Comparison of ENCODE assay signal across 13 cellular contexts in genomic region chr1:23548704-23549143, GRCh38. TPM values are rescaled to one million over a fixed set of nuclear protein-coding genes. Genes with fewer than 3 reads are reported as not detected.
DNase-seq lines count a peak whose midpoint lies in the region; ATAC-seq, FAIRE-seq and TF ChIP-seq lines count a peak whose summit lies in the region.
"Had no signal": no experiment of that assay in that cellular context is flagged by ENCODE, and none has a peak within 500 bp of the region (broad histone marks: within the 10 kb centered on the region; RNA-seq: fewer than 3 reads in every experiment).

No MANE protein-coding gene starts in this region.

- no peaks in the 10 kb centered on the region for H3K9me3 Mint-ChIP-seq in T-helper 2 cell treated with Interferon-gamma antibody and Interleukin-4, amounts not matched to agents 5 μg/mL and 100 μg/mL, for 36 hours
- H3K9me3 Mint-ChIP-seq: dendritic cell treated with granulocyte-macrophage colony-stimulating factor and Interleukin-4, amounts not matched to agents 40 ng/mL and 50 ng/mL, for 4 days had no signal

- no peaks in the 10 kb centered on the region for H3K79me2 ChIP-seq in GM12878 (ENCODE audit: control insufficient read depth, insufficient read depth, low read length)

- SMC1A ChIA-PET in GM12878 (lab: Charles Lee; ENCODE audit: uncharacterized antibody, unreplicated experiment) = interaction anchor here (0.9 to 17.8 kb wide), 9 partner anchors 11 to 149 kb away, joined by 3 to 584 read pairs (median 5); partner anchors contain the start of gene ID3

- TF ChIP-seq EP300 in GM12878 (IDR thresholded peaks at IDR 0.05; ENCODE audit: borderline replicate concordance in 1 of 2, control insufficient read depth in 1 of 2, low read depth in 2 of 2, low read length in 2 of 2) = no peak

- no peak for TF ChIP-seq RAD21 in GM12878 (IDR thresholded peaks at IDR 0.05; ENCODE audit: insufficient read depth, low read depth, low read length)

- H3K9me3 ChIP-seq in GM12878 (replicated peaks; ENCODE audit: control insufficient read depth, insufficient read depth, low read length) = no peaks in the 10 kb centered on the region
- no peaks in the 10 kb centered on the region for H3K9me3 ChIP-seq in right cardiac atrium (ENCODE audit: control insufficient read depth, low read length)
- H3K9me3 ChIP-seq in small intestine (ENCODE audit: control insufficient read depth, low read depth) = no peaks in the 10 kb centered on the region
- no peaks in the 10 kb centered on the region for H3K9me3 ChIP-seq in effector memory CD4-positive, alpha-beta T cell (ENCODE audit: control insufficient read depth, low read length)
- H3K9me3 ChIP-seq: SJSA1 had no signal

- in situ Hi-C loops in GM12878 (cut with MboI) = loop anchor here (5.0 kb wide), 2 partner anchors 89 to 204 kb away; no protein-coding TSS in a partner anchor

- H3K27ac ChIP-seq in GM12878 (ENCODE audit: control insufficient read depth, insufficient read depth) (no peak overlapping the region), right cardiac atrium (ENCODE audit: low read length) (peak overlapping the region; percentile 43), small intestine (ENCODE audit: low read depth in 1 of 2, low read length in 1 of 2) (peak overlapping the region in 1 of 2 donors; percentile 4)
- no peak overlapping the region for H3K27ac ChIP-seq in effector memory CD4-positive, alpha-beta T cell (ENCODE audit: insufficient read depth, low read length, poor library complexity, severe bottlenecking)
- H3K27ac ChIP-seq: SJSA1 had no signal

- POLR2A ChIA-PET in GM12878 (lab: Charles Lee) = interaction anchor here (0.6 to 1.4 kb wide), 9 partner anchors 8 to 90 kb away, joined by 3 to 7 read pairs (median 4); no protein-coding TSS in a partner anchor

- CTCF ChIA-PET in GM12878 (lab: Yijun Ruan, JAX) = interaction anchor here (0.7 to 24.4 kb wide), 11 partner anchors 8 to 368 kb away, joined by 3 to 959 read pairs (median 4); no protein-coding TSS in a partner anchor

- no peak overlapping the region for H3K9ac ChIP-seq in GM12878 (ENCODE audit: control insufficient read depth, insufficient read depth, low read length)

- 34% methylated on average over 9 of the region's 9 CpGs for WGBS in GM12878 (ENCODE audit: insufficient coverage, insufficient replicate concordance, low lambda C conversion rate, missing lambda C conversion rate)
- 40% methylated on average over 9 of the region's 9 CpGs for WGBS in right cardiac atrium
- WGBS in small intestine, 3 donors = 69 to 92% (median 81%) methylated on average over 9 of the region's 9 CpGs

- H3K27me3 ChIP-seq in GM12878 (replicated peaks in 1 of 2; ENCODE audit: control insufficient read depth in 2 of 2, insufficient read depth in 2 of 2, low read length in 1 of 2) = no peaks in the 10 kb centered on the region
- no peaks in the 10 kb centered on the region for H3K27me3 ChIP-seq in right cardiac atrium (ENCODE audit: control insufficient read depth, insufficient read depth)
- no peaks in the 10 kb centered on the region for H3K27me3 ChIP-seq in small intestine (ENCODE audit: control insufficient read depth in 2 of 2, insufficient read depth in 2 of 2, low read length in 2 of 2)
- no peaks in the 10 kb centered on the region for H3K27me3 ChIP-seq in effector memory CD4-positive, alpha-beta T cell (replicated peaks; ENCODE audit: control insufficient read depth, insufficient read depth, low read length, poor library complexity, severe bottlenecking)
- H3K27me3 ChIP-seq: SJSA1 had no signal

- TF ChIP-seq POLR2A in GM12892 (IDR thresholded peaks at IDR 0.05; ENCODE audit: low read depth, low read length) (no peak), GM12878 (IDR thresholded peaks at IDR 0.05; ENCODE audit: low read depth, low read length) (no peak)

- H3K27me3 Mint-ChIP-seq in T-helper 2 cell treated with Interferon-gamma antibody and Interleukin-4, amounts not matched to agents 5 μg/mL and 100 μg/mL, for 36 hours (ENCODE audit: low read depth) = peaks cover 5% of the 10 kb centered on the region

- H3K4me1 Mint-ChIP-seq in T-helper 2 cell treated with Interferon-gamma antibody and Interleukin-4, amounts not matched to agents 5 μg/mL and 100 μg/mL, for 36 hours (ENCODE audit: low read depth) = peaks cover 7% of the 10 kb centered on the region

- DNase-seq in GM12892 (ENCODE audit: insufficient read length) (no peak), GM12878 (ENCODE audit: low read depth, low spot score) (no peak), right cardiac atrium (peak; percentile 83 to 90 (median 89)), small intestine (peak; percentile 8), SW 1271 (lab: John Stamatoyannopoulos, UW) (no peak), medulla oblongata (ENCODE audit: extremely low spot score) (no peak)
- DNase-seq in T-helper 2 cell treated with Interferon-gamma antibody and Interleukin-4, amounts not matched to agents 5 μg/mL and 100 μg/mL, for 36 hours (ENCODE audit: low spot score) = no peak
- no peak for DNase-seq in effector memory CD4-positive, alpha-beta T cell
- DNase-seq: hippocampal formation; NCI-H526; stimulated activated CD4-positive, alpha-beta T cell treated with anti-CD3 and anti-CD28 coated beads, Interleukin-12 subunit alpha, Interleukin-12 subunit beta, amount 100 ng/mL, for 4 hours had no signal

- peak overlapping the region; percentile 34 for H3K4me2 ChIP-seq in GM12878 (ENCODE audit: control insufficient read depth, insufficient read depth)

- peak overlapping the region; percentile 40 for H2AFZ ChIP-seq in GM12878 (ENCODE audit: control insufficient read depth, low read depth, low read length)

- H3K4me3 ChIP-seq in GM12878 (no peak overlapping the region), right cardiac atrium (ENCODE audit: low read length) (no peak overlapping the region), small intestine (ENCODE audit: low read depth in 1 of 2, low read length in 2 of 2) (no peak overlapping the region)
- no peak overlapping the region for H3K4me3 ChIP-seq in effector memory CD4-positive, alpha-beta T cell (ENCODE audit: insufficient read depth, low read depth, low read length, poor library complexity, severe bottlenecking)
- H3K4me3 ChIP-seq: SJSA1 had no signal

- no TSS peak for BruUV-seq in GM12878 (replicated peaks; lab: Mats Ljungman, UMichigan)

- ATAC-seq in GM12878 (peak; percentile 52), right cardiac atrium (peak; percentile 71 to 82)

- H3K4me1 ChIP-seq in GM12878 (ENCODE audit: control insufficient read depth, insufficient read depth, low read length) (peaks cover 21% of the 10 kb centered on the region), right cardiac atrium (ENCODE audit: control insufficient read depth, insufficient read depth, low read length) (no peaks in the 10 kb centered on the region), small intestine (ENCODE audit: control insufficient read depth in 2 of 2, insufficient read depth in 1 of 2, low read depth in 1 of 2, low read length in 1 of 2) (peaks cover 0 to 2% of the 10 kb centered on the region in 2 donors)
- peaks cover under 1% of the 10 kb centered on the region for H3K4me1 ChIP-seq in effector memory CD4-positive, alpha-beta T cell (ENCODE audit: control insufficient read depth, insufficient read depth, low read length, poor library complexity, severe bottlenecking)

- RAD21 ChIA-PET in GM12878 (lab: Charles Lee; ENCODE audit: unreplicated experiment) = interaction anchor here (0.9 to 21.6 kb wide), 10 partner anchors 9 to 88 kb away, joined by 3 to 561 read pairs (median 4); partner anchors contain the start of genes E2F2 and ID3

- no peaks in the 10 kb centered on the region for H3K36me3 ChIP-seq in GM12878 (ENCODE audit: control insufficient read depth in 2 of 2, insufficient read depth in 2 of 2, low read length in 1 of 2)
- no peaks in the 10 kb centered on the region for H3K36me3 ChIP-seq in small intestine (ENCODE audit: control insufficient read depth in 2 of 2, insufficient read depth in 2 of 2, low read length in 2 of 2)
- no peaks in the 10 kb centered on the region for H3K36me3 ChIP-seq in effector memory CD4-positive, alpha-beta T cell (ENCODE audit: control insufficient read depth, insufficient read depth, low read length)
- H3K36me3 ChIP-seq: SJSA1 had no signal

- TF ChIP-seq CTCF in GM12878 (IDR thresholded peaks at IDR 0.05 in 2 of 3, conservative IDR thresholded peaks at IDR 0.05 in 1 of 3; ENCODE audit: control insufficient read depth in 2 of 3, extremely low read depth in 1 of 3, insufficient read depth in 1 of 3, low read depth in 3 of 3, low read length in 3 of 3) = no peak

- H3K4me3 Mint-ChIP-seq in T-helper 2 cell treated with Interferon-gamma antibody and Interleukin-4, amounts not matched to agents 5 μg/mL and 100 μg/mL, for 36 hours = no peak overlapping the region
- H3K4me3 Mint-ChIP-seq: dendritic cell treated with granulocyte-macrophage colony-stimulating factor and Interleukin-4, amounts not matched to agents 40 ng/mL and 50 ng/mL, for 4 days had no signal

- intact Hi-C loops in GM12878 (cut with micrococcal nuclease; ENCODE audit: unreplicated experiment) (no loop called here), right cardiac atrium (cut with DNase I) (loop anchor here in 1 of 4 donors (10.0 kb wide), 1 partner anchor 46 kb away; no protein-coding TSS in a partner anchor)

- no peaks in the 10 kb centered on the region for H4K20me1 ChIP-seq in GM12878 (ENCODE audit: control insufficient read depth, insufficient read depth)

- FAIRE-seq in GM12892 (lab: Jason Lieb, UNC) (peak; percentile 53), GM12878 (lab: Jason Lieb, UNC) (no peak), small intestine (lab: Jason Lieb, UNC) (no peak)

- H3K27ac Mint-ChIP-seq in T-helper 2 cell treated with Interferon-gamma antibody and Interleukin-4, amounts not matched to agents 5 μg/mL and 100 μg/mL, for 36 hours = no peak overlapping the region
- H3K27ac Mint-ChIP-seq: dendritic cell treated with granulocyte-macrophage colony-stimulating factor and Interleukin-4, amounts not matched to agents 40 ng/mL and 50 ng/mL, for 4 days had no signal

- no peaks in the 10 kb centered on the region for H3K36me3 Mint-ChIP-seq in T-helper 2 cell treated with Interferon-gamma antibody and Interleukin-4, amounts not matched to agents 5 μg/mL and 100 μg/mL, for 36 hours (ENCODE audit: low read depth)

RNA-seq across cellular contexts. Expression of gene ID3, which starts 10.6 kb away (rescaled TPM):
- polyA plus RNA-seq in GM12892 (2012; ENCODE audit: missing spikeins) = 101 TPM
- total RNA-seq in GM12878 (2013; cell fraction: nucleolus; rRNA removed) = 69.8 and 72.4 TPM in 2 replicates
- total RNA-seq in GM12878 (2014; rRNA removed) (403 and 449 TPM in 2 replicates), GM12878 (2014; rRNA removed; fragmentation: Illumina TruSeq; extraction: Trizol) (129 and 136 TPM in 2 replicates), GM12878 (2021) (278 and 285 TPM in 2 replicates), right cardiac atrium (100 to 1,000 TPM; 162 to 225 (median 179) TPM)
- 28.8 TPM for polyA plus RNA-seq in GM12878 (2011; ENCODE audit: low read depth)
- polyA plus RNA-seq in GM12878 (2011; rRNA removed) (33.6 and 44.0 TPM in 2 replicates), GM12878 (2014; fragmentation: Illumina TruSeq; extraction: Trizol) (44.0 and 122 TPM in 2 replicates), GM12878 (2014; fragmentation: Nextera tagmentation; extraction: Ambion mirVana) (100 to 1,000 TPM in 1 of 2 experiments, 10 to 100 TPM in 1; 42.7 to 104 TPM), GM12878 (2014; rRNA removed) (389 and 394 TPM in 2 replicates), GM12878 (2016; fragmentation: Nextera tagmentation; extraction: Ambion mirVana) (100 to 1,000 TPM; 459 to 475 TPM), right cardiac atrium (208 TPM), small intestine (100 to 1,000 TPM in 2 of 3 donors, 10 to 100 TPM in 1; 78.1 to 135 (median 115) TPM)
- polyA plus RNA-seq in GM12878 (2011; cell fraction: cytosol; rRNA removed) = 121 and 124 TPM in 2 replicates
- polyA plus RNA-seq in GM12878 (2011; cell fraction: nucleus; rRNA removed) = 76.0 and 85.6 TPM in 2 replicates
- 61.0 and 127 TPM in 2 replicates for polyA plus RNA-seq in GM12878 (2012)
- 19.2 and 51.3 TPM in 2 replicates for polyA minus RNA-seq in GM12878 (2011; rRNA and poly(A)+ RNA removed)
- 35.9 and 41.3 TPM in 2 replicates for polyA minus RNA-seq in GM12878 (2011; cell fraction: cytosol; rRNA and poly(A)+ RNA removed)
- 76.6 and 97.0 TPM in 2 replicates for polyA minus RNA-seq in GM12878 (2011; cell fraction: nucleus; rRNA and poly(A)+ RNA removed)

RNA-seq across cellular contexts. Expression of gene E2F2, which starts 17.7 kb away (rescaled TPM):
- 2.0 TPM for polyA plus RNA-seq in GM12892 (2012; ENCODE audit: missing spikeins)
- total RNA-seq in GM12878 (2013; cell fraction: nucleolus; rRNA removed) = 14.2 and 14.7 TPM in 2 replicates
- total RNA-seq in GM12878 (2014; rRNA removed) (23.7 and 24.6 TPM in 2 replicates), GM12878 (2014; rRNA removed; fragmentation: Illumina TruSeq; extraction: Trizol) (13.4 and 14.7 TPM in 2 replicates), GM12878 (2021) (24.0 and 27.2 TPM in 2 replicates), right cardiac atrium (under 1 TPM in 3 of 4 donors, not detected in 1; 0.06 to 0.82 (median 0.40) TPM)
- polyA plus RNA-seq in GM12878 (2011; ENCODE audit: low read depth) = 3.7 TPM
- polyA plus RNA-seq in GM12878 (2011; rRNA removed) (2.3 and 3.8 TPM in 2 replicates), GM12878 (2014; fragmentation: Illumina TruSeq; extraction: Trizol) (9.0 and 14.5 TPM in 2 replicates), GM12878 (2014; fragmentation: Nextera tagmentation; extraction: Ambion mirVana) (1 to 10 TPM; 4.3 to 4.6 TPM), GM12878 (2014; rRNA removed) (10.4 and 12.2 TPM in 2 replicates), GM12878 (2016; fragmentation: Nextera tagmentation; extraction: Ambion mirVana) (10 to 100 TPM; 17.5 to 18.0 TPM), right cardiac atrium (0.05 TPM), small intestine (1 to 10 TPM; 1.9 to 4.0 (median 2.2) TPM)
- polyA plus RNA-seq in GM12878 (2011; cell fraction: cytosol; rRNA removed) = 5.3 and 5.9 TPM in 2 replicates
- 6.6 and 13.6 TPM in 2 replicates for polyA plus RNA-seq in GM12878 (2011; cell fraction: nucleus; rRNA removed)
- 3.7 and 5.5 TPM in 2 replicates for polyA plus RNA-seq in GM12878 (2012)
- 6.4 and 10.4 TPM in 2 replicates for polyA minus RNA-seq in GM12878 (2011; rRNA and poly(A)+ RNA removed)
- polyA minus RNA-seq in GM12878 (2011; cell fraction: cytosol; rRNA and poly(A)+ RNA removed) = 4.5 and 6.9 TPM in 2 replicates
- 4.4 and 8.8 TPM in 2 replicates for polyA minus RNA-seq in GM12878 (2011; cell fraction: nucleus; rRNA and poly(A)+ RNA removed)

Comparison
In these comparisons a context has a peak if more than half of its experiments do, and no peak if none do; other contexts are left out.
1. DNase-seq: peak in right cardiac atrium (3 of 3) and small intestine (single experiment); none in GM12892 (single experiment), GM12878 (single experiment), SW 1271 (0 of 2), medulla oblongata (single experiment), T-helper 2 cell treated with Interferon-gamma antibody and Interleukin-4, amounts not matched to agents 5 μg/mL and 100 μg/mL, for 36 hours (single experiment) and effector memory CD4-positive, alpha-beta T cell (0 of 3).